In the genomic region with DNA sequence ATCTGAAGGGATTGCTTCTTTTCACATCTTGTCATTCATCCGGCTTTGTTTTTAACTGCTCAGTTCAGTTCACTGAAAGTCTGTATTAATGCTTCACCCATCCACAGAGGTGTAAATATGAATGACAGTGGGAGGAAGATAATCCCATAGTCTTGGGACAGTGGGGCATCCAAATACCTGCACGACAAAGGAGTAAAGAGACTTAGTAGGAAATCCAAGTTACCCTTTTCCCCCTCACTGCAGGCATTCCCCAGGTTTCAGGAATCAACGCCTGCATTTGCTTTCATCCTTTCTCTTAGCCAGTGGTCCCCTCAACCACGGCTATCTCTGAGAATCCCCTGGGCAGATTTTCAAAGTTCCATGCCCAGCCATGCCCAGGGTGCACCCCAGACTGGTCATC, we compare ENCODE assay signal across 19 cellular contexts.
A peak's percentile ranks its signal among the peaks of the same experiment; 100 is the strongest.
DNase-seq lines count a peak whose midpoint lies in the region; ATAC-seq, FAIRE-seq and TF ChIP-seq lines count a peak whose summit lies in the region.
"Had no signal": no experiment of that assay in that cellular context is flagged by ENCODE, and none has a peak within 500 bp of the region (broad histone marks: within the 10 kb centered on the region; RNA-seq: fewer than 3 reads in every experiment).

No MANE protein-coding gene starts in this region.

- no peak overlapping the region for H3K14ac ChIP-seq in H1 (ENCODE audit: insufficient read length)

- no peak overlapping the region for H3K9ac ChIP-seq in HUES64 (ENCODE audit: low read depth, low read length)
- H3K9ac ChIP-seq in H1 (replicated peaks in 1 of 4; ENCODE audit: extremely low read depth in 1 of 4, low read depth in 3 of 4, low read length in 3 of 4): no peak overlapping the region

- peak overlapping the region; percentile 38; the same call in 1 of the 2 replicates for H3K18ac ChIP-seq in H1 (ENCODE audit: extremely low read depth, low read length)

- H3K4me1 ChIP-seq in HUES64 (ENCODE audit: insufficient read depth, low read length): peaks cover 16% of the 10 kb centered on the region
- H3K4me1 ChIP-seq in H1 (replicated peaks in 1 of 4; ENCODE audit: control insufficient read depth in 3 of 4, insufficient read depth in 4 of 4, low read length in 3 of 4): peaks cover 2 to 11% (median 4%) of the 10 kb centered on the region in 4 experiments
- peaks cover 0 to 21% (median 0%) of the 10 kb centered on the region in 4 donors for H3K4me1 ChIP-seq in tibial artery

- H2AFZ ChIP-seq in H1 (ENCODE audit: low read length): no peak overlapping the region

- intact Hi-C loops in tibial artery (cut with DNase I; ENCODE audit: low total_unique reads): no loop called here

- 0 out of 4 replicates have a peak overlapping the region, but pooled peaks of 1 of the 2 experiments have one; percentile 13 for H3K4me2 ChIP-seq in H1 (ENCODE audit: insufficient read depth in 1 of 2, low read depth in 2 of 2, low read length in 2 of 2)

- no peak for TF ChIP-seq CTCF in H1 (IDR thresholded peaks at IDR 0.05; ENCODE audit: control extremely low read depth in 1 of 3, insufficient read depth in 1 of 3, low read depth in 1 of 3, low read length in 3 of 3)
- no peak for TF ChIP-seq CTCF in tibial artery (IDR thresholded peaks at IDR 0.05)

- ATAC-seq in GM21529 (IDR thresholded peaks at IDR 0.05; ENCODE audit: unreplicated experiment) (no peak), HG02642 (IDR thresholded peaks at IDR 0.05; ENCODE audit: poor library complexity, unreplicated experiment) (no peak)
- ATAC-seq: PC-3, T-helper 17 cell had no signal

- FAIRE-seq in GM12891 (lab: Jason Lieb, UNC): peak; percentile 72
- FAIRE-seq in H1 (lab: Jason Lieb, UNC): no peak
- FAIRE-seq: A204.1 had no signal

- H4K91ac ChIP-seq in H1 (replicated peaks; ENCODE audit: insufficient read length, low read length): no peak overlapping the region

- TF ChIP-seq POLR2A in GM12891 (IDR thresholded peaks at IDR 0.05; ENCODE audit: low read depth, low read length) (no peak), H1 (IDR thresholded peaks at IDR 0.05; ENCODE audit: control extremely low read depth in 1 of 2, low read depth in 2 of 2, low read length in 2 of 2) (no peak)

- H4K20me1 ChIP-seq in H1 (replicated peaks in 1 of 2; ENCODE audit: control insufficient read depth in 1 of 2, insufficient read depth in 2 of 2, low read length in 2 of 2): no peaks in the 10 kb centered on the region

- no peak overlapping the region for H2BK15ac ChIP-seq in H1 (ENCODE audit: low read length)

- H2BK12ac ChIP-seq in H1 (ENCODE audit: low read depth, low read length): no peak overlapping the region

- H2AK5ac ChIP-seq in H1 (ENCODE audit: low read depth, low read length): no peak overlapping the region

- POLR2A ChIA-PET in H1 (lab: Charles Lee; ENCODE audit: partially characterized antibody): no interaction called here

- H3K27ac ChIP-seq in HUES64 (ENCODE audit: low read depth, low read length) (peak overlapping the region; percentile 71; the same call in 1 of the 2 replicates), H1 (ENCODE audit: low read depth, low read length) (no peak overlapping the region), tibial artery (peak overlapping the region; percentile 23 to 54)
- H3K27ac ChIP-seq: SK-N-MC had no signal

- H2BK5ac ChIP-seq in H1 (ENCODE audit: low read depth, low read length): no peak overlapping the region

- no peak overlapping the region for H3K23ac ChIP-seq in H1 (ENCODE audit: insufficient read length)

- H3K27me3 ChIP-seq in HUES64 (ENCODE audit: insufficient read depth, low read length) (no peaks in the 10 kb centered on the region), H1 (replicated peaks in 1 of 4; ENCODE audit: control insufficient read depth in 3 of 4, extremely low read depth in 1 of 4, insufficient read depth in 3 of 4, low read length in 3 of 4) (peaks cover 0 to 2% (median 0%) of the 10 kb centered on the region in 4 experiments; a peak in 2 of 7 replicates), tibial artery (no peaks in the 10 kb centered on the region)

- WGBS in HUES64: 61% methylated on average over 4 of the region's 4 CpGs
- WGBS in H1 (ENCODE audit: extremely low coverage in 1 of 2, insufficient coverage in 1 of 2, insufficient read length in 1 of 2, insufficient replicate concordance in 2 of 2, low coverage in 1 of 2, low lambda C conversion rate in 2 of 2, missing lambda C conversion rate in 1 of 2), 2 experiments: 59% methylated on average over 4 of the region's 4 CpGs; no CpG with 5 or more reads in 1 of the 2 experiments

- H3K79me2 ChIP-seq in H1 (ENCODE audit: control insufficient read depth in 1 of 2, insufficient read depth in 2 of 2, low read length in 2 of 2): no peaks in the 10 kb centered on the region

- no peaks in the 10 kb centered on the region for H3K9me3 ChIP-seq in HUES64 (ENCODE audit: insufficient read depth, low read depth, low read length)
- no peaks in the 10 kb centered on the region for H3K9me3 ChIP-seq in H1 (ENCODE audit: insufficient read depth in 2 of 2, low read depth in 1 of 2, low read length in 1 of 2)
- no peaks in the 10 kb centered on the region for H3K9me3 ChIP-seq in tibial artery

- H3K56ac ChIP-seq in H1 (replicated peaks; ENCODE audit: insufficient read length, low read depth, low read length): no peak overlapping the region

- no peak overlapping the region for H2BK120ac ChIP-seq in H1 (replicated peaks; ENCODE audit: low read depth, low read length)

- no peaks in the 10 kb centered on the region for H3K79me1 ChIP-seq in H1 (ENCODE audit: low read depth, low read length)

- no peak overlapping the region for H4K5ac ChIP-seq in H1 (ENCODE audit: insufficient read length, low read depth, low read length)

- CTCF ChIA-PET in H1 (lab: Charles Lee; ENCODE audit: partially characterized antibody): interaction anchor here (1.3 to 1.4 kb wide), 2 partner anchors 44 to 55 kb away, joined by 3 to 4 read pairs; no protein-coding TSS in a partner anchor

- H2BK20ac ChIP-seq in H1 (ENCODE audit: low read length): no peak overlapping the region

- TF ChIP-seq EP300 in H1 (IDR thresholded peaks at IDR 0.05; ENCODE audit: borderline replicate concordance in 1 of 2, low read depth in 2 of 2, low read length in 2 of 2): no peak

- H3K4ac ChIP-seq in H1 (replicated peaks; ENCODE audit: insufficient read length, low read depth, low read length): no peak overlapping the region

- DNase-seq in GM12891 (ENCODE audit: insufficient read length, low spot score) (no peak), H1 (ENCODE audit: low read depth in 1 of 2, low spot score in 2 of 2) (peak in 1 of 2 experiments; percentile 42), tibial artery (peak in 1 of 2 donors; percentile 7), NCI-H187 (lab: John Stamatoyannopoulos, UW) (no peak)
- DNase-seq: CD4-positive, CD25-positive, alpha-beta regulatory T cell; COR-L47; DMS79; NCI-H1694 treated with DMSO at 0.1 percent for 48 hours; NCI-H446 treated with DMSO at 0.1 percent for 48 hours; NCI-H526 treated with DMSO at 0.1 percent for 48 hours; PC-3; SHP77 treated with DMSO at 0.1 percent for 48 hours; SW 1271; T-helper 17 cell had no signal

- no peak overlapping the region for H4K8ac ChIP-seq in H1 (ENCODE audit: extremely low read depth, insufficient read depth, low read length)

- no peak overlapping the region for H3K4me3 ChIP-seq in HUES64 (ENCODE audit: low read length)
- H3K4me3 ChIP-seq in H1 (ENCODE audit: extremely low read depth in 1 of 4, insufficient read depth in 2 of 4, low read depth in 3 of 4, low read length in 4 of 4): no peak overlapping the region; a peak in 1 of 8 replicates
- H3K4me3 ChIP-seq in tibial artery: no peak overlapping the region
- H3K4me3 ChIP-seq: SK-N-MC had no signal

- no peaks in the 10 kb centered on the region for H3K23me2 ChIP-seq in H1 (ENCODE audit: low read depth, low read length)

- H3K36me3 ChIP-seq in HUES64 (ENCODE audit: insufficient read depth, low read length): no peaks in the 10 kb centered on the region
- H3K36me3 ChIP-seq in H1 (ENCODE audit: control insufficient read depth in 2 of 4, insufficient read depth in 4 of 4, low read length in 3 of 4): no peaks in the 10 kb centered on the region
- no peaks in the 10 kb centered on the region for H3K36me3 ChIP-seq in tibial artery

- TF ChIP-seq RAD21 in H1 (IDR thresholded peaks at IDR 0.05 in 1 of 2, conservative IDR thresholded peaks at IDR 0.05 in 1 of 2; ENCODE audit: low read depth in 2 of 2, low read length in 2 of 2): no peak

TF ChIP-seq in GM12891, 5 proteins besides CTCF, POLR2A, EP300 and RAD21:
- TF ChIP-seq SPI1 (IDR thresholded peaks at IDR 0.05; ENCODE audit: low read depth, low read length) (no peak), PAX5 (IDR thresholded peaks at IDR 0.05; ENCODE audit: insufficient read depth, low read length, severe bottlenecking) (no peak), TAF1 (IDR thresholded peaks at IDR 0.05; ENCODE audit: low read depth, low read length) (no peak), POLR2AphosphoS5 (IDR thresholded peaks at IDR 0.05; ENCODE audit: low read depth, low read length) (no peak), POU2F2 (IDR thresholded peaks at IDR 0.05; ENCODE audit: low read depth, low read length) (no peak)

TF ChIP-seq in H1, 55 proteins besides CTCF, POLR2A, EP300 and RAD21:
- TF ChIP-seq SUZ12 (IDR thresholded peaks at IDR 0.05; ENCODE audit: low read length) (no peak), TEAD4 (IDR thresholded peaks at IDR 0.05; ENCODE audit: low read depth, low read length) (no peak), SP4 (IDR thresholded peaks at IDR 0.05; ENCODE audit: low read length) (no peak), HDAC6 (IDR thresholded peaks at IDR 0.05; ENCODE audit: low read depth, low read length) (no peak), RFX5 (IDR thresholded peaks at IDR 0.05; ENCODE audit: borderline replicate concordance, low read depth, low read length) (no peak), NANOG (IDR thresholded peaks at IDR 0.05; ENCODE audit: insufficient read depth, low read depth, low read length, poor library complexity, severe bottlenecking) (no peak), BRCA1 (IDR thresholded peaks at IDR 0.05; ENCODE audit: low read depth, low read length) (no peak), BCL11A (IDR thresholded peaks at IDR 0.05; ENCODE audit: low read depth in 2 of 2, low read length in 2 of 2) (no peak), JUND (IDR thresholded peaks at IDR 0.05; ENCODE audit: low read length) (no peak)
- TF ChIP-seq, protein P1, sequence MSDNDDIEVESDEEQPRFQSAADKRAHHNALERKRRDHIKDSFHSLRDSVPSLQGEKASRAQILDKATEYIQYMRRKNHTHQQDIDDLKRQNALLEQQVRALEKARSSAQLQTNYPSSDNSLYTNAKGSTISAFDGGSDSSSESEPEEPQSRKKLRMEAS (IDR thresholded peaks at IDR 0.05): no peak
